ENCODE assay signal across 8 cellular contexts in the genomic region with DNA sequence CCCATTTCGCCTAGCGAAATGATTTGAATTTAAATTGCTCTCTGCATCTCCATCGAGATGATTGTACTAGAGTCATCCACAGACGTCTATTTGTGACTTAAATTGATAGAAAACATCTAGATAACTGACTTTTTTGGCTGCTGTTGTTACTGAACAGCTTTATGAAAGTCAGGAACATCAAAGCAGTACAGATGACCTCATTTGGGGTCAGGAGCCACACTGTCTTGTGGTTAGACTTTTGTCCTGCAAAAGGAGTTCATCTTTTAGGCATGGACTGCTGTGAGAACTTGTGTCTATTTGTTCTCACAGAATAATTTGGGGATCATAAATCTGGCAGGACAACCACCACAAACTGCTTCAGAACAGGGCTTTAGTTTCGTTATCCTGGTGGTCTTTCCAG.
DNase-seq lines count a peak whose midpoint lies in the region; ATAC-seq lines count a peak whose summit lies in the region.
"Not testable (repeated sequence)": the region's sequence is repeated elsewhere in the genome, so short reads cannot be mapped to it uniquely, and the experiment has no call there.

No MANE protein-coding gene starts in this region.

- ATAC-seq in GM18511 (IDR thresholded peaks at IDR 0.05; ENCODE audit: unreplicated experiment): peak; percentile 41
- peak; percentile 26 for ATAC-seq in GM19025 (IDR thresholded peaks at IDR 0.05; ENCODE audit: low read depth, unreplicated experiment)
- ATAC-seq in GM19467 (IDR thresholded peaks at IDR 0.05; ENCODE audit: unreplicated experiment): peak; percentile 32
- peak; percentile 45 for ATAC-seq in GM21717 (IDR thresholded peaks at IDR 0.05; ENCODE audit: unreplicated experiment)
- ATAC-seq in HG02885 (IDR thresholded peaks at IDR 0.05; ENCODE audit: poor library complexity, unreplicated experiment): peak; percentile 46
- ATAC-seq in HG03139 (IDR thresholded peaks at IDR 0.05; ENCODE audit: unreplicated experiment): peak; percentile 32
- ATAC-seq in HG03469 (IDR thresholded peaks at IDR 0.05; ENCODE audit: unreplicated experiment): peak; percentile 27
- ATAC-seq in stimulated activated naive CD8-positive, alpha-beta T cell treated with anti-CD3 and anti-CD28 coated beads, Interleukin-15, amount 100 ng/mL, for 72 hours: peak; percentile 31

- not testable (repeated sequence) for H3K27me3 Mint-ChIP-seq in stimulated activated naive CD8-positive, alpha-beta T cell treated with anti-CD3 and anti-CD28 coated beads, Interleukin-15, amount 100 ng/mL, for 72 hours

- H3K27ac Mint-ChIP-seq in stimulated activated naive CD8-positive, alpha-beta T cell treated with anti-CD3 and anti-CD28 coated beads, Interleukin-15, amount 100 ng/mL, for 72 hours: not testable (repeated sequence)

- not testable (repeated sequence) for H3K4me3 Mint-ChIP-seq in stimulated activated naive CD8-positive, alpha-beta T cell treated with anti-CD3 and anti-CD28 coated beads, Interleukin-15, amount 100 ng/mL, for 72 hours

- not testable (repeated sequence) for H3K9me3 Mint-ChIP-seq in stimulated activated naive CD8-positive, alpha-beta T cell treated with anti-CD3 and anti-CD28 coated beads, Interleukin-15, amount 100 ng/mL, for 72 hours

- DNase-seq in stimulated activated naive CD8-positive, alpha-beta T cell treated with anti-CD3 and anti-CD28 coated beads, Interleukin-15, amount 100 ng/mL, for 72 hours: not testable (repeated sequence)

- H3K4me1 Mint-ChIP-seq in stimulated activated naive CD8-positive, alpha-beta T cell treated with anti-CD3 and anti-CD28 coated beads, Interleukin-15, amount 100 ng/mL, for 72 hours: not testable (repeated sequence)
